In the genomic region with DNA sequence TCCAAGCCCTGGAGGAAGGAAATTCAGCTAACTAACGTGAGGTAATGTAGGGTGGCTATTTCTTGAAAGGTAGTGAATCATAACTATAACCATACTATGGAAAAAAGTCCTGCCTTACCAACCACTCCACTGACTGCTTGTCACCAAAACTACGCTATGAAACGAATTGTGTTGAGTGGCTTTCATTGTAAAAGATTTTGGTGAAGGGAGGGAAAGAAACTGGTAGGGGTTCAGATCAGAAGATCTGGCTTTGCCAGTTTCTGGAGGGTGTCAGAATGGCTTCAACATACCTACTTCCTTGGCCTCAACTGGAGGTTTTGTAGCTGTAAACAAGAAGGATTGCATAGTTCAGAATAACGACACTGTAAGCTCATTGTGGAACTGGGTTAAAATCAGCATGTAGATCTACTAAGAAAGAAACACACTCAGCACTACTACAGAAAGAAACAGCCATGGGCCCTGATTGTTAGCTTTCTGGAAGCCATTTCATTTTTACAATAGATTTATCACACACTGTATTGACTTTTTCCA, we compare ENCODE assay signal across 15 cellular contexts.
DNase-seq lines count a peak whose midpoint lies in the region; ATAC-seq and TF ChIP-seq lines count a peak whose summit lies in the region.
"Had no signal": no experiment of that assay in that cellular context is flagged by ENCODE, and none has a peak within 500 bp of the region (broad histone marks: within the 10 kb centered on the region; RNA-seq: fewer than 3 reads in every experiment).

No MANE protein-coding gene starts in this region.

- no peaks in the 10 kb centered on the region for H3K9me3 Mint-ChIP-seq in activated naive CD4-positive, alpha-beta T cell treated with anti-CD3 and anti-CD28 coated beads, Interleukin-2, amount 50 U/mL, for 24 hours
- peaks cover 3% of the 10 kb centered on the region for H3K9me3 Mint-ChIP-seq in T-helper 1 cell treated with Interleukin-12 subunit alpha and Interleukin-12 subunit beta and Interleukin-4 antibody, amounts not matched to agents 30 μg/mL and 1 μg/mL, for 36 hours

- peaks cover 46% of the 10 kb centered on the region for H3K4me1 Mint-ChIP-seq in activated naive CD4-positive, alpha-beta T cell treated with anti-CD3 and anti-CD28 coated beads, Interleukin-2, amount 50 U/mL, for 24 hours
- peaks cover 37% of the 10 kb centered on the region for H3K4me1 Mint-ChIP-seq in T-helper 1 cell treated with Interleukin-12 subunit alpha and Interleukin-12 subunit beta and Interleukin-4 antibody, amounts not matched to agents 30 μg/mL and 1 μg/mL, for 36 hours (ENCODE audit: low read depth)

- no peak for DNase-seq in activated naive CD4-positive, alpha-beta T cell treated with Interleukin-2 at 50 U/mL for 16 hours
- DNase-seq in erythroblast (lab: John Stamatoyannopoulos, UW): peak; percentile 51 to 52
- no peak for DNase-seq in HEK293T (ENCODE audit: extremely low spot score)
- DNase-seq in NCI-H1092 (lab: John Stamatoyannopoulos, UW): no peak
- no peak for DNase-seq in islet precursor cell
- DNase-seq: kidney, mesenchymal stem cell, NCI-H2029 treated with DMSO at 0.1 percent for 48 hours, NCI-H510A treated with DMSO at 0.1 percent for 48 hours, SJCRH30, stomach, T-helper 9 cell had no signal

- peaks cover 2% of the 10 kb centered on the region for H3K36me3 Mint-ChIP-seq in activated naive CD4-positive, alpha-beta T cell treated with anti-CD3 and anti-CD28 coated beads, Interleukin-2, amount 50 U/mL, for 24 hours
- peaks cover 22% of the 10 kb centered on the region for H3K36me3 Mint-ChIP-seq in T-helper 1 cell treated with Interleukin-12 subunit alpha and Interleukin-12 subunit beta and Interleukin-4 antibody, amounts not matched to agents 30 μg/mL and 1 μg/mL, for 36 hours (ENCODE audit: low read depth)

- CTCF ChIA-PET in HEK293T (lab: Yijun Ruan, JAX): no interaction called here

- H3K27me3 Mint-ChIP-seq in activated naive CD4-positive, alpha-beta T cell treated with anti-CD3 and anti-CD28 coated beads, Interleukin-2, amount 50 U/mL, for 24 hours: no peaks in the 10 kb centered on the region
- H3K27me3 Mint-ChIP-seq in T-helper 1 cell treated with Interleukin-12 subunit alpha and Interleukin-12 subunit beta and Interleukin-4 antibody, amounts not matched to agents 30 μg/mL and 1 μg/mL, for 36 hours (ENCODE audit: low read depth): no peaks in the 10 kb centered on the region

- POLR2A ChIA-PET in HEK293T (lab: Yijun Ruan, JAX): no interaction called here

- H3K4me3 Mint-ChIP-seq in activated naive CD4-positive, alpha-beta T cell treated with anti-CD3 and anti-CD28 coated beads, Interleukin-2, amount 50 U/mL, for 24 hours: peak overlapping the region; percentile 58
- H3K4me3 Mint-ChIP-seq in T-helper 1 cell treated with Interleukin-12 subunit alpha and Interleukin-12 subunit beta and Interleukin-4 antibody, amounts not matched to agents 30 μg/mL and 1 μg/mL, for 36 hours: peak overlapping the region; percentile 49

- TF ChIP-seq POLR2A in erythroblast (IDR thresholded peaks at IDR 0.05; ENCODE audit: low read length): no peak

- no peak for ATAC-seq in GM18520 (IDR thresholded peaks at IDR 0.05; ENCODE audit: unreplicated experiment)

- peak overlapping the region; percentile 53 for H3K27ac Mint-ChIP-seq in activated naive CD4-positive, alpha-beta T cell treated with anti-CD3 and anti-CD28 coated beads, Interleukin-2, amount 50 U/mL, for 24 hours
- H3K27ac Mint-ChIP-seq in T-helper 1 cell treated with Interleukin-12 subunit alpha and Interleukin-12 subunit beta and Interleukin-4 antibody, amounts not matched to agents 30 μg/mL and 1 μg/mL, for 36 hours: peak overlapping the region; percentile 86

TF ChIP-seq in HEK293T, 16 proteins besides CTCF, POLR2A, EP300 and RAD21:
- TF ChIP-seq ELF4 (IDR thresholded peaks at IDR 0.05): no peak
- TF ChIP-seq BHLHE40 (IDR thresholded peaks at IDR 0.05; ENCODE audit: borderline replicate concordance): no peak
- no peak for TF ChIP-seq NFRKB (IDR thresholded peaks at IDR 0.05)
- no peak for TF ChIP-seq ARNT (IDR thresholded peaks at IDR 0.05)
- no peak for TF ChIP-seq FOXM1 (IDR thresholded peaks at IDR 0.05; ENCODE audit: borderline replicate concordance)
- no peak for TF ChIP-seq HDGF (IDR thresholded peaks at IDR 0.05; ENCODE audit: borderline replicate concordance)

Comparison
In these comparisons a context has a peak if more than half of its experiments do, and no peak if none do; other contexts are left out.
1. DNase-seq: peak in erythroblast (2 of 2); none in activated naive CD4-positive, alpha-beta T cell treated with Interleukin-2 at 50 U/mL for 16 hours (single experiment), HEK293T (single experiment), NCI-H1092 (single experiment) and islet precursor cell (single experiment).